ENCODE assay signal across 7 cellular contexts in the genomic region with DNA sequence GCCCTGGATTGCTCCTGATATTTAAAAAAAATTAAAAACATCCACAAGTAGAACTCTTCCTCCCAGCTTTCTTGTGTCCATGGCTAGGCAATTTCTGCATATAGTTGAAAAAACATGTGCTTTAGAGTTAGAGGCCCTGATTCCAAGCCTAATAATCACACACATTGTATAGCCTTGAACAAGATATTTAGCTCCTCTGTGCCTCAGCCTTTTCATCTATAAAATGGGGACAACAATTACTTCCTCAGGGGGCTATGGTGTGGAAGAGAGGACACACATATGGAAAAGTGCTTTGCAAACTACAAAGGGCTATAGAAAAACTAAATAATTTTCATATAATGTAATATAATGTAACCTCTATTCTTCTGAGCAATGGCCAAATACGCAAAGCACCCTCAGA.
"Had no signal": no experiment of that assay in that cellular context is flagged by ENCODE, and none has a peak within 500 bp of the region (broad histone marks: within the 10 kb centered on the region; RNA-seq: fewer than 3 reads in every experiment).

No MANE protein-coding gene starts in this region.

- DNase-seq: GDM1, GF-D8 had no signal

- H3K4me3 ChIP-seq: GM12878 had no signal

- ATAC-seq: GM12878 had no signal

- FAIRE-seq: G401.6, GM12878, GM12891, GM18507, GM19239 had no signal
